ENCODE assay signal across 10 cellular contexts in genomic region chr4:100100985-100101384, GRCh38.
DNase-seq lines count a peak whose midpoint lies in the region; ATAC-seq, FAIRE-seq and TF ChIP-seq lines count a peak whose summit lies in the region.
"Had no signal": no experiment of that assay in that cellular context is flagged by ENCODE, and none has a peak within 500 bp of the region (broad histone marks: within the 10 kb centered on the region; RNA-seq: fewer than 3 reads in every experiment).

No MANE protein-coding gene starts in this region.

- intact Hi-C loops in activated CD8-positive, alpha-beta T cell treated with anti-CD3 and anti-CD28 coated beads for 36 hours (cut with micrococcal nuclease) = no loop called here
- intact Hi-C loops in kidney (cut with DNase I) = no loop called here

- no peaks in the 10 kb centered on the region for H3K27me3 ChIP-seq in BLaER1 treated with 17β-estradiol and CSF1 and Interleukin-3, amounts not matched to agents 10 nM and 100 nM

- CTCF ChIA-PET in activated CD8-positive, alpha-beta T cell treated with anti-CD3 and anti-CD28 coated beads for 36 hours (lab: Charles Lee) = interaction anchor here (1.8 kb wide), 1 partner anchor 18 kb away, joined by 5 read pairs; no protein-coding TSS in a partner anchor

- peaks cover 59% of the 10 kb centered on the region for H3K4me1 Mint-ChIP-seq in activated CD8-positive, alpha-beta T cell treated with anti-CD3 and anti-CD28 coated beads for 36 hours (ENCODE audit: low read depth)

- no peaks in the 10 kb centered on the region for H3K9me3 ChIP-seq in BLaER1 treated with 17β-estradiol and CSF1 and Interleukin-3, amounts not matched to agents 10 nM and 100 nM (replicated peaks in 1 of 11)
- H3K9me3 ChIP-seq in kidney (ENCODE audit: control insufficient read depth in 1 of 2, low read length in 2 of 2) = no peaks in the 10 kb centered on the region

- no peak overlapping the region for H3K4me3 Mint-ChIP-seq in activated CD8-positive, alpha-beta T cell treated with anti-CD3 and anti-CD28 coated beads for 36 hours

- no peaks in the 10 kb centered on the region for H4K20me1 ChIP-seq in BLaER1 treated with 17β-estradiol and CSF1 and Interleukin-3, amounts not matched to agents 10 nM and 100 nM

- no peak for TF ChIP-seq CTCF in activated CD8-positive, alpha-beta T cell treated with anti-CD3 and anti-CD28 coated beads for 36 hours (IDR thresholded peaks at IDR 0.05)
- TF ChIP-seq CTCF in kidney (IDR thresholded peaks at IDR 0.05; ENCODE audit: borderline replicate concordance, extremely low read depth, insufficient read depth) = no peak

- H3K27ac ChIP-seq in BLaER1 treated with 17β-estradiol and CSF1 and Interleukin-3, amounts not matched to agents 10 nM and 100 nM = peak overlapping the region in 5 of 11 experiments; percentile 12 to 41 (median 24); a peak in 5 of 22 replicates
- no peak overlapping the region for H3K27ac ChIP-seq in kidney (ENCODE audit: low read depth in 2 of 2, low read length in 2 of 2)

- FAIRE-seq in kidney (lab: Jason Lieb, UNC) = no peak
- FAIRE-seq: endometrium had no signal

- no peaks in the 10 kb centered on the region for H3K9me3 Mint-ChIP-seq in activated CD8-positive, alpha-beta T cell treated with anti-CD3 and anti-CD28 coated beads for 36 hours

- H3K4me1 ChIP-seq in BLaER1 treated with 17β-estradiol and CSF1 and Interleukin-3, amounts not matched to agents 10 nM and 100 nM = peaks cover 26 to 45% (median 33%) of the 10 kb centered on the region in 10 experiments
- H3K4me1 ChIP-seq in kidney (ENCODE audit: control insufficient read depth in 1 of 2, insufficient read depth in 1 of 2, low read depth in 1 of 2, low read length in 2 of 2) = no peaks in the 10 kb centered on the region

- H3K9ac ChIP-seq in BLaER1 treated with 17β-estradiol and CSF1 and Interleukin-3, amounts not matched to agents 10 nM and 100 nM = peak overlapping the region in 1 of 11 experiments; percentile 5; a peak in 1 of 22 replicates
- no peak overlapping the region for H3K9ac ChIP-seq in kidney (ENCODE audit: low read length in 2 of 2)

- ATAC-seq in GM19023 (IDR thresholded peaks at IDR 0.05; ENCODE audit: unreplicated experiment) (peak; percentile 42), HG02973 (IDR thresholded peaks at IDR 0.05; ENCODE audit: unreplicated experiment) (peak; percentile 48), GM18873 (IDR thresholded peaks at IDR 0.05; ENCODE audit: low FRiP score, unreplicated experiment) (no peak)
- peak; percentile 49 for ATAC-seq in activated CD8-positive, alpha-beta T cell treated with anti-CD3 and anti-CD28 coated beads for 36 hours

- no peaks in the 10 kb centered on the region for H3K36me3 ChIP-seq in BLaER1 treated with 17β-estradiol and CSF1 and Interleukin-3, amounts not matched to agents 10 nM and 100 nM
- no peaks in the 10 kb centered on the region for H3K36me3 ChIP-seq in kidney (ENCODE audit: control insufficient read depth in 1 of 2, insufficient read depth in 2 of 2, low read length in 2 of 2)

- POLR2A ChIA-PET in activated CD8-positive, alpha-beta T cell treated with anti-CD3 and anti-CD28 coated beads for 36 hours (lab: Charles Lee) = no interaction called here

- H3K4me3 ChIP-seq in BLaER1 treated with 17β-estradiol and CSF1 and Interleukin-3, amounts not matched to agents 10 nM and 100 nM = 0 out of 20 replicates have a peak overlapping the region, but pooled peaks of 1 of the 10 experiments have one; percentile 14
- H3K4me3 ChIP-seq in kidney (ENCODE audit: low read length in 2 of 2) = no peak overlapping the region

- H3K27me3 Mint-ChIP-seq in activated CD8-positive, alpha-beta T cell treated with anti-CD3 and anti-CD28 coated beads for 36 hours = no peaks in the 10 kb centered on the region

- peak overlapping the region; percentile 61 to 92 (median 78) for H3K4me2 ChIP-seq in BLaER1 treated with 17β-estradiol and CSF1 and Interleukin-3, amounts not matched to agents 10 nM and 100 nM

- DNase-seq in activated CD8-positive, alpha-beta T cell treated with anti-CD3 and anti-CD28 coated beads for 36 hours = peak; percentile 29
- DNase-seq in kidney (no peak), HCEC 1CT (no peak), activated gamma-delta T cell (lab: John Stamatoyannopoulos, UW) (no peak)
- DNase-seq: NCI-H2029 treated with DMSO at 0.1 percent for 48 hours had no signal

- H3K27ac Mint-ChIP-seq in activated CD8-positive, alpha-beta T cell treated with anti-CD3 and anti-CD28 coated beads for 36 hours = no peak overlapping the region

- H3K36me3 Mint-ChIP-seq in activated CD8-positive, alpha-beta T cell treated with anti-CD3 and anti-CD28 coated beads for 36 hours (ENCODE audit: low read depth) = no peaks in the 10 kb centered on the region
